In the genomic region with DNA sequence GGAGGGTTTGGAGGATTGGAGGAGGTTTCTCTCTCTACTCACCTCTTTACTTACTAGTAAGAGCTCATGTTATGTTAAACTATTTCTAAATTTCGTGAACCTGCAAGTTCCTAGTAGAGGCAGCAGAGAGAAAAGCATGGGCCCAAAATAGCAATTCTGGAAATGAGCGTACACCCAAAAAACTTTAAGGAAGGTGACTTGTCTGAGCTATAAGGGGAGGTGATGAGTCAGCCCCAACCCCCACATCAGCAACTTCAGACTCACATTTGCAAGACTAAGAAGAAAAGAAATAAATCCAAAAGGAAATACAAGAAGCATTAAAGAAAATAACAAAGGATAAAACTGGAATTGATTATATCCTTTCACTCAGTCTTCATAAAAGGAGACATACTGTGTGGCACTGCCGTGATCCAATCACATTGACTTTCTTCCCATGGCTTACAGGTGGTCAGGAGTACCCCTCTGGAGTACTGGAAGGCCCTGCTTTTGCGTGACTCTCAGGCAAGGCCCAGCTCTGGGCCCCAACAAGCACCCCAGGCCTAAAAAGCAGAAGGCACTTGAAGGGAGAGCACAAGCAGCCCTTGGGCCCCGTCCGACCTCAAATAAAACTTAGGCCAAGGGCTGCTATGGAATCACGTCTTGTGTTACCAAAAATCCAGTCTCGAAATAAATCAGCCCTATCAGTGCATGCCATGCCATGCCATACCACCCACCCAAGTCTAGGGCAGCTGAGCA, we compare ENCODE assay signal across 9 cellular contexts. TPM values are rescaled to one million over a fixed set of nuclear protein-coding genes. Genes with fewer than 3 reads are reported as not detected.
A peak's percentile ranks its signal among the peaks of the same experiment; 100 is the strongest.
DNase-seq lines count a peak whose midpoint lies in the region; ATAC-seq and TF ChIP-seq lines count a peak whose summit lies in the region.
"Had no signal": no experiment of that assay in that cellular context is flagged by ENCODE, and none has a peak within 500 bp of the region (broad histone marks: within the 10 kb centered on the region; RNA-seq: fewer than 3 reads in every experiment).

No MANE protein-coding gene starts in this region.

- TF ChIP-seq CTCF in GM06990 (IDR thresholded peaks at IDR 0.05; ENCODE audit: insufficient read depth, low read length, poor library complexity, severe bottlenecking) (no peak), spleen (IDR thresholded peaks at IDR 0.05 in 8 of 11, conservative IDR thresholded peaks at IDR 0.05 in 3 of 11) (no peak)

- WGBS in spleen, 5 donors, result 72 to 80% (median 74%) methylated on average over 8 of the region's 8 CpGs

- ATAC-seq in effector memory CD8-positive, alpha-beta T cell (replicated peaks), result no peak
- no peak for ATAC-seq in HG02852 (IDR thresholded peaks at IDR 0.05; ENCODE audit: unreplicated experiment)
- ATAC-seq in HG03280 (IDR thresholded peaks at IDR 0.05; ENCODE audit: unreplicated experiment), result no peak
- no peak for ATAC-seq in GM18517 (IDR thresholded peaks at IDR 0.05; ENCODE audit: unreplicated experiment)
- ATAC-seq in HG02970 (IDR thresholded peaks at IDR 0.05; ENCODE audit: low FRiP score, unreplicated experiment), result no peak

- no peaks in the 10 kb centered on the region for H3K27me3 Mint-ChIP-seq in effector memory CD8-positive, alpha-beta T cell

- H3K27me3 ChIP-seq in GM06990 (replicated peaks; ENCODE audit: control insufficient read depth, insufficient read depth, low read length) (no peaks in the 10 kb centered on the region), spleen (replicated peaks in 1 of 7) (no peaks in the 10 kb centered on the region)

- H3K4me3 ChIP-seq in GM06990 (replicated peaks; ENCODE audit: low read depth, low read length) (peak overlapping the region; percentile 39), spleen (no peak overlapping the region)
- H3K4me3 ChIP-seq: SK-N-MC had no signal

- peak overlapping the region; percentile 84 to 90 for H3K27ac Mint-ChIP-seq in effector memory CD8-positive, alpha-beta T cell

- peaks cover 22 to 100% (median 78%) of the 10 kb centered on the region in 6 donors for H3K4me1 ChIP-seq in spleen

- H3K4me1 Mint-ChIP-seq in effector memory CD8-positive, alpha-beta T cell (ENCODE audit: low read depth in 2 of 2), result peaks cover 50 to 70% of the 10 kb centered on the region in 2 donors

- H3K36me3 ChIP-seq in GM06990 (ENCODE audit: control insufficient read depth, insufficient read depth, low read length) (no peaks in the 10 kb centered on the region), spleen (no peaks in the 10 kb centered on the region)

- DNase-seq in GM06990 (ENCODE audit: extremely low read depth, insufficient read length) (no peak), RKO (ENCODE audit: low spot score) (peak; percentile 5), spleen (no peak)
- no peak for DNase-seq in effector memory CD8-positive, alpha-beta T cell

- intact Hi-C loops in spleen (cut with DNase I; ENCODE audit: low total_unique reads), result no loop called here

- H3K4me3 Mint-ChIP-seq in effector memory CD8-positive, alpha-beta T cell, result no peak overlapping the region

- peaks cover 14% of the 10 kb centered on the region for H3K36me3 Mint-ChIP-seq in effector memory CD8-positive, alpha-beta T cell (ENCODE audit: insufficient read depth)

- peaks cover 0 to 6% (median 0%) of the 10 kb centered on the region in 8 donors for H3K9me3 ChIP-seq in spleen

- no peak for TF ChIP-seq POLR2A in spleen (IDR thresholded peaks at IDR 0.05)

- H3K27ac ChIP-seq in spleen, result peak overlapping the region in 5 of 8 donors; percentile 13 to 69 (median 51)
- H3K27ac ChIP-seq: SK-N-MC had no signal

- no peaks in the 10 kb centered on the region for H3K9me3 Mint-ChIP-seq in effector memory CD8-positive, alpha-beta T cell

RNA-seq across cellular contexts. Expression of gene PACSIN2, which starts 14.3 kb away (rescaled TPM):
- 10 to 100 TPM; 48.0 to 98.1 (median 78.2) TPM for total RNA-seq in spleen
- polyA plus RNA-seq in spleen, result 10 to 100 TPM; 24.2 to 38.0 (median 25.1) TPM
